In genomic region chr16:67982011-67982696, GRCh38 we compare ENCODE assay signal across 23 cellular contexts. TPM values are rescaled to one million over a fixed set of nuclear protein-coding genes. Genes with fewer than 3 reads are reported as not detected.
DNase-seq lines count a peak whose midpoint lies in the region; ATAC-seq, FAIRE-seq and TF ChIP-seq lines count a peak whose summit lies in the region.
"Had no signal": no experiment of that assay in that cellular context is flagged by ENCODE, and none has a peak within 500 bp of the region (broad histone marks: within the 10 kb centered on the region; RNA-seq: fewer than 3 reads in every experiment).

No MANE protein-coding gene starts in this region.

- H3K79me2 ChIP-seq in HepG2 (ENCODE audit: insufficient read depth, low read length) = no peaks in the 10 kb centered on the region

- CTCF ChIA-PET in WTC11 (lab: Charles Lee) (interaction anchor here (0.6 to 4.3 kb wide), 5 partner anchors 12 to 58 kb away, joined by 3 to 13 read pairs (median 5); no protein-coding TSS in a partner anchor), HepG2 (lab: Yijun Ruan, JAX; ENCODE audit: low intra/inter-chr PET ratio, low total read pairs) (no interaction called here)

- POLR2A ChIA-PET in WTC11 (lab: Charles Lee) (no interaction called here), HepG2 (lab: Yijun Ruan, JAX) (interaction anchor here (1.2 to 3.8 kb wide), 9 partner anchors 9 to 70 kb away, joined by 3 to 17 read pairs (median 8); partner anchors contain the start of genes DDX28, DPEP2, DUS2 and LCAT)

- H3K9ac ChIP-seq in HepG2 (ENCODE audit: insufficient read depth, low read depth, low read length) = no peak overlapping the region
- H3K9ac ChIP-seq: BLaER1 treated with 17β-estradiol and CSF1 and Interleukin-3, amounts not matched to agents 10 nM and 100 nM had no signal

- no TSS peak for BruUV-seq in HepG2 (replicated peaks; lab: Mats Ljungman, UMichigan)

- H3K4me3 ChIP-seq in HepG2 (replicated peaks in 1 of 3; ENCODE audit: insufficient read depth in 1 of 3, low read depth in 2 of 3, low read length in 3 of 3) (no peak overlapping the region), testis (peak overlapping the region; percentile 26 to 44)
- H3K4me3 ChIP-seq: BLaER1 treated with 17β-estradiol and CSF1 and Interleukin-3, amounts not matched to agents 10 nM and 100 nM; GM12878; GM23338 had no signal

- H3K9me3 Mint-ChIP-seq in WTC11 = no peaks in the 10 kb centered on the region
- H3K9me3 Mint-ChIP-seq: CD4-positive, alpha-beta T cell; CD8-positive, alpha-beta memory T cell; H9 had no signal

- TF ChIP-seq CTCF in 22Rv1 (IDR thresholded peaks at IDR 0.05) (no peak), WTC11 (IDR thresholded peaks at IDR 0.05) (no peak), HepG2 (CRISPR knock-in tag; IDR thresholded peaks at IDR 0.05) (no peak), testis (IDR thresholded peaks at IDR 0.05) (no peak)

- H3K9me3 ChIP-seq in HepG2 (ENCODE audit: low read length) (no peaks in the 10 kb centered on the region), testis (no peaks in the 10 kb centered on the region)
- H3K9me3 ChIP-seq: BE2C had no signal

- no peak overlapping the region for H3K4me2 ChIP-seq in HepG2 (ENCODE audit: low read depth, low read length)
- H3K4me2 ChIP-seq: BLaER1 treated with 17β-estradiol and CSF1 and Interleukin-3, amounts not matched to agents 10 nM and 100 nM; GM23338 had no signal

- H3K4me1 ChIP-seq in HepG2 (ENCODE audit: insufficient read depth, low read length) (peaks cover 47% of the 10 kb centered on the region), testis (no peaks in the 10 kb centered on the region)
- H3K4me1 ChIP-seq: BE2C had no signal

- H4K20me1 ChIP-seq in HepG2 (ENCODE audit: insufficient read depth, low read length) = no peaks in the 10 kb centered on the region

- ATAC-seq in WTC11 (no peak), HepG2 (no peak), GM18867 (IDR thresholded peaks at IDR 0.05; ENCODE audit: unreplicated experiment) (no peak)
- ATAC-seq: GM12878, GM23338, HCT116 had no signal

- peaks cover 6% of the 10 kb centered on the region for H3K4me1 Mint-ChIP-seq in WTC11

- WGBS in HepG2 (ENCODE audit: low lambda C conversion rate) = 86% methylated on average over 42 of the region's 49 CpGs
- 71 to 72% methylated on average over 37 to 49 of the region's 49 CpGs for WGBS in testis, 2 donors

- TF ChIP-seq POLR2A in HepG2 (IDR thresholded peaks at IDR 0.05; ENCODE audit: insufficient read depth in 1 of 2, low read depth in 2 of 2, low read length in 2 of 2) (no peak), testis (IDR thresholded peaks at IDR 0.05) (no peak)

- H3K36me3 Mint-ChIP-seq in WTC11 = no peaks in the 10 kb centered on the region
- H3K36me3 Mint-ChIP-seq: CD14-positive monocyte; CD8-positive, alpha-beta memory T cell had no signal

- H3K27me3 ChIP-seq in HepG2 (ENCODE audit: control insufficient read depth in 1 of 2, insufficient read depth in 2 of 2, low read length in 2 of 2) = peaks cover 0 to 14% of the 10 kb centered on the region in 2 experiments; a peak in 3 of 5 replicates
- H3K27me3 ChIP-seq in testis = no peaks in the 10 kb centered on the region
- H3K27me3 ChIP-seq: BE2C; BLaER1 treated with 17β-estradiol and CSF1 and Interleukin-3, amounts not matched to agents 10 nM and 100 nM had no signal

- H3K36me3 ChIP-seq in HepG2 (replicated peaks in 1 of 2; ENCODE audit: control insufficient read depth in 1 of 2, insufficient read depth in 2 of 2, low read length in 2 of 2) (no peaks in the 10 kb centered on the region), testis (ENCODE audit: low read depth, missing control alignments) (no peaks in the 10 kb centered on the region)
- H3K36me3 ChIP-seq: BE2C; BLaER1 treated with 17β-estradiol and CSF1 and Interleukin-3, amounts not matched to agents 10 nM and 100 nM had no signal

- TF ChIP-seq EP300 in HepG2 (IDR thresholded peaks at IDR 0.05; ENCODE audit: low read depth in 2 of 2, low read length in 2 of 2) (no peak), HepG2 (CRISPR knock-in tag; IDR thresholded peaks at IDR 0.05; ENCODE audit: borderline replicate concordance) (no peak)

- TF ChIP-seq RAD21 in HepG2 (CRISPR knock-in tag; IDR thresholded peaks at IDR 0.05) = no peak

- no peak overlapping the region for H3K27ac Mint-ChIP-seq in WTC11
- H3K27ac Mint-ChIP-seq: GM23338 had no signal

- no peak overlapping the region for H2AFZ ChIP-seq in HepG2 (ENCODE audit: low read length)

- DNase-seq in WTC11 (ENCODE audit: low spot score) (no peak), HepG2 (ENCODE audit: low spot score) (no peak), testis (no peak)
- DNase-seq in activated naive CD4-positive, alpha-beta T cell treated with anti-CD3 and anti-CD28 coated beads, Interleukin-2, amount 50 U/mL, for 16 hours = no peak
- DNase-seq: BE2C; CD4-positive, alpha-beta T cell; CD8-positive, alpha-beta memory T cell; DMS 273 treated with DMSO at 0.1 percent for 48 hours; DMS79; EL; GDM1; H9 had no signal

- peaks cover 11% of the 10 kb centered on the region for H3K27me3 Mint-ChIP-seq in WTC11 (ENCODE audit: low read depth)
- H3K27me3 Mint-ChIP-seq: CD4-positive, alpha-beta T cell; CD8-positive, alpha-beta memory T cell had no signal

- intact Hi-C loops in HepG2 (cut with micrococcal nuclease; ENCODE audit: unreplicated experiment) = no loop called here
- intact Hi-C loops in testis (cut with DNase I; ENCODE audit: low total_unique reads) = no loop called here

- in situ Hi-C loops in HepG2 (cut with HindIII; ENCODE audit: extremely low pct_ligation_motif_present, low pct_unique_long_range_greater_than_20kb) = no loop called here

- FAIRE-seq in HepG2 (lab: Jason Lieb, UNC) = no peak
- FAIRE-seq: A204.1, D721Med, GM12878 had no signal

- H3K27ac ChIP-seq in 22Rv1 (peak overlapping the region; percentile 69), HepG2 (ENCODE audit: extremely low read length, insufficient read depth, low read length) (no peak overlapping the region), testis (no peak overlapping the region)
- H3K27ac ChIP-seq: BLaER1 treated with 17β-estradiol and CSF1 and Interleukin-3, amounts not matched to agents 10 nM and 100 nM had no signal

- no peak overlapping the region for H3K4me3 Mint-ChIP-seq in WTC11
- H3K4me3 Mint-ChIP-seq: CD14-positive monocyte; CD4-positive, alpha-beta T cell; CD8-positive, alpha-beta memory T cell; GM23338 had no signal

RNA-seq across cellular contexts. Expression of gene DPEP3, which starts 1.9 kb away (rescaled TPM):
- total RNA-seq in WTC11 (2021) = 1.6 to 2.7 TPM (median 2.5 TPM) in 3 replicates
- not detected in 2 replicates for total RNA-seq in HepG2 (2016; rRNA removed; fragmentation: Illumina TruSeq; extraction: Trizol)
- total RNA-seq in HepG2 (2016; cell fraction: cytosol; rRNA removed; fragmentation: Illumina TruSeq; extraction: Trizol; ENCODE audit: low read depth) = not detected in 2 replicates
- not detected in 2 replicates for total RNA-seq in HepG2 (2016; cell fraction: insoluble cytoplasmic fraction; rRNA removed; fragmentation: Illumina TruSeq; extraction: Trizol)
- not detected in 2 replicates for total RNA-seq in HepG2 (2016; cell fraction: membrane; rRNA removed; fragmentation: Illumina TruSeq; extraction: Trizol)
- not detected in 2 replicates for total RNA-seq in HepG2 (2016; cell fraction: nucleus; rRNA removed; fragmentation: Illumina TruSeq; extraction: Trizol)
- polyA plus RNA-seq in HepG2 (2011; rRNA removed) = not detected in 2 replicates
- not detected in 2 replicates for polyA plus RNA-seq in HepG2 (2011; cell fraction: cytosol; rRNA removed)
- not detected in 2 replicates for polyA plus RNA-seq in HepG2 (2011; cell fraction: nucleus; rRNA removed)
- polyA plus RNA-seq in HepG2 (2012) = not detected in 2 replicates
- not detected in 2 replicates for polyA plus RNA-seq in HepG2 (2016; cell fraction: cytosol; fragmentation: Illumina TruSeq; extraction: Trizol; ENCODE audit: low read depth)
- polyA plus RNA-seq in HepG2 (2016; cell fraction: insoluble cytoplasmic fraction; fragmentation: Illumina TruSeq; extraction: Trizol; ENCODE audit: low read depth) = not detected in 2 replicates
- polyA plus RNA-seq in HepG2 (2016; cell fraction: membrane; fragmentation: Illumina TruSeq; extraction: Trizol; ENCODE audit: low read depth) = not detected in 2 replicates
- polyA plus RNA-seq in HepG2 (2016; cell fraction: nucleus; fragmentation: Illumina TruSeq; extraction: Trizol; ENCODE audit: insufficient read depth, low read depth) = not detected in 2 replicates
- not detected in 2 replicates for polyA minus RNA-seq in HepG2 (2011; rRNA and poly(A)+ RNA removed; ENCODE audit: low replicate concordance)
- polyA minus RNA-seq in HepG2 (2011; cell fraction: cytosol; rRNA and poly(A)+ RNA removed) = not detected in 2 replicates
- not detected in 2 replicates for polyA minus RNA-seq in HepG2 (2011; cell fraction: nucleus; rRNA and poly(A)+ RNA removed)
- total RNA-seq in testis = 100 to 1,000 TPM; 127 to 138 TPM
- polyA plus RNA-seq in testis (ENCODE audit: insufficient read depth, low read depth, low replicate concordance) = 61.0 TPM
- total RNA-seq: GM12878, H4 had no signal
- polyA plus RNA-seq: AG04450, GM12878 had no signal

RNA-seq across cellular contexts. Expression of gene SLC12A4, which starts 13.7 kb away (rescaled TPM):
- total RNA-seq in WTC11 (2021) = 67.5 to 94.1 TPM (median 73.7 TPM) in 3 replicates
- 23.1 and 65.1 TPM in 2 replicates for total RNA-seq in HepG2 (2016; rRNA removed; fragmentation: Illumina TruSeq; extraction: Trizol)
- 26.9 and 34.0 TPM in 2 replicates for total RNA-seq in HepG2 (2016; cell fraction: cytosol; rRNA removed; fragmentation: Illumina TruSeq; extraction: Trizol; ENCODE audit: low read depth)
- 17.0 and 65.2 TPM in 2 replicates for total RNA-seq in HepG2 (2016; cell fraction: insoluble cytoplasmic fraction; rRNA removed; fragmentation: Illumina TruSeq; extraction: Trizol)
- total RNA-seq in HepG2 (2016; cell fraction: membrane; rRNA removed; fragmentation: Illumina TruSeq; extraction: Trizol) = 31.5 and 34.1 TPM in 2 replicates
- total RNA-seq in HepG2 (2016; cell fraction: nucleus; rRNA removed; fragmentation: Illumina TruSeq; extraction: Trizol) = 87.0 and 109 TPM in 2 replicates
- 84.3 and 134 TPM in 2 replicates for polyA plus RNA-seq in HepG2 (2011; rRNA removed)
- 42.1 and 54.3 TPM in 2 replicates for polyA plus RNA-seq in HepG2 (2011; cell fraction: cytosol; rRNA removed)
- 687 and 790 TPM in 2 replicates for polyA plus RNA-seq in HepG2 (2011; cell fraction: nucleus; rRNA removed)
- polyA plus RNA-seq in HepG2 (2012) = 66.6 and 79.4 TPM in 2 replicates
- polyA plus RNA-seq in HepG2 (2016; cell fraction: cytosol; fragmentation: Illumina TruSeq; extraction: Trizol; ENCODE audit: low read depth) = 9.6 and 12.5 TPM in 2 replicates
- 12.0 and 18.1 TPM in 2 replicates for polyA plus RNA-seq in HepG2 (2016; cell fraction: insoluble cytoplasmic fraction; fragmentation: Illumina TruSeq; extraction: Trizol; ENCODE audit: low read depth)
- polyA plus RNA-seq in HepG2 (2016; cell fraction: membrane; fragmentation: Illumina TruSeq; extraction: Trizol; ENCODE audit: low read depth) = 17.2 and 19.1 TPM in 2 replicates
- 253 and 270 TPM in 2 replicates for polyA plus RNA-seq in HepG2 (2016; cell fraction: nucleus; fragmentation: Illumina TruSeq; extraction: Trizol; ENCODE audit: insufficient read depth, low read depth)
- polyA minus RNA-seq in HepG2 (2011; rRNA and poly(A)+ RNA removed; ENCODE audit: low replicate concordance) = 74.6 and 238 TPM in 2 replicates
- polyA minus RNA-seq in HepG2 (2011; cell fraction: cytosol; rRNA and poly(A)+ RNA removed) = 48.3 and 54.6 TPM in 2 replicates
- 152 and 193 TPM in 2 replicates for polyA minus RNA-seq in HepG2 (2011; cell fraction: nucleus; rRNA and poly(A)+ RNA removed)
- 10 to 100 TPM; 64.3 to 68.4 TPM for total RNA-seq in testis
- polyA plus RNA-seq in testis (ENCODE audit: insufficient read depth, low read depth, low replicate concordance) = 46.7 TPM

RNA-seq across cellular contexts. Expression of gene DPEP2, which starts 17.1 kb away (rescaled TPM):
- total RNA-seq in WTC11 (2021) (0.13 to 0.25 TPM in 2 of 3 replicates, not detected in the other), HepG2 (2016; rRNA removed; fragmentation: Illumina TruSeq; extraction: Trizol) (not detected in 2 replicates), testis (1 to 10 TPM; 2.7 to 3.0 TPM)
- total RNA-seq in HepG2 (2016; cell fraction: cytosol; rRNA removed; fragmentation: Illumina TruSeq; extraction: Trizol; ENCODE audit: low read depth) = not detected in 2 replicates
- not detected in 2 replicates for total RNA-seq in HepG2 (2016; cell fraction: insoluble cytoplasmic fraction; rRNA removed; fragmentation: Illumina TruSeq; extraction: Trizol)
- not detected in 2 replicates for total RNA-seq in HepG2 (2016; cell fraction: membrane; rRNA removed; fragmentation: Illumina TruSeq; extraction: Trizol)
- not detected in 2 replicates for total RNA-seq in HepG2 (2016; cell fraction: nucleus; rRNA removed; fragmentation: Illumina TruSeq; extraction: Trizol)
- polyA plus RNA-seq in HepG2 (2011; rRNA removed) (0.18 and 0.26 TPM in 2 replicates), testis (ENCODE audit: insufficient read depth, low read depth, low replicate concordance) (5.9 TPM)
- polyA plus RNA-seq in HepG2 (2011; cell fraction: cytosol; rRNA removed) = 0.08 and 0.27 TPM in 2 replicates
- 0.38 and 0.45 TPM in 2 replicates for polyA plus RNA-seq in HepG2 (2011; cell fraction: nucleus; rRNA removed)
- 0.73 TPM in 1 of 2 replicates, not detected in the other for polyA plus RNA-seq in HepG2 (2012)
- polyA plus RNA-seq in HepG2 (2016; cell fraction: cytosol; fragmentation: Illumina TruSeq; extraction: Trizol; ENCODE audit: low read depth) = not detected in 2 replicates
- not detected in 2 replicates for polyA plus RNA-seq in HepG2 (2016; cell fraction: insoluble cytoplasmic fraction; fragmentation: Illumina TruSeq; extraction: Trizol; ENCODE audit: low read depth)
- polyA plus RNA-seq in HepG2 (2016; cell fraction: membrane; fragmentation: Illumina TruSeq; extraction: Trizol; ENCODE audit: low read depth) = not detected in 2 replicates
- polyA plus RNA-seq in HepG2 (2016; cell fraction: nucleus; fragmentation: Illumina TruSeq; extraction: Trizol; ENCODE audit: insufficient read depth, low read depth) = not detected in 2 replicates
- polyA minus RNA-seq in HepG2 (2011; rRNA and poly(A)+ RNA removed; ENCODE audit: low replicate concordance) = 0.21 and 0.80 TPM in 2 replicates
- polyA minus RNA-seq in HepG2 (2011; cell fraction: cytosol; rRNA and poly(A)+ RNA removed) = 0.53 TPM in 1 of 2 replicates, not detected in the other
- polyA minus RNA-seq in HepG2 (2011; cell fraction: nucleus; rRNA and poly(A)+ RNA removed) = 0.26 TPM in 1 of 2 replicates, not detected in the other
- total RNA-seq: GM23338, H4, H9 had no signal
- polyA plus RNA-seq: AG04450, GM23338 had no signal

RNA-seq across cellular contexts. Expression of gene DPEP2NB, which starts 33.6 kb away (rescaled TPM):
- 0.32 TPM in 1 of 3 replicates, not detected in the others for total RNA-seq in WTC11 (2021)
- total RNA-seq in HepG2 (2016; rRNA removed; fragmentation: Illumina TruSeq; extraction: Trizol) = not detected in 2 replicates
- not detected in 2 replicates for total RNA-seq in HepG2 (2016; cell fraction: cytosol; rRNA removed; fragmentation: Illumina TruSeq; extraction: Trizol; ENCODE audit: low read depth)
- not detected in 2 replicates for total RNA-seq in HepG2 (2016; cell fraction: insoluble cytoplasmic fraction; rRNA removed; fragmentation: Illumina TruSeq; extraction: Trizol)
- not detected in 2 replicates for total RNA-seq in HepG2 (2016; cell fraction: membrane; rRNA removed; fragmentation: Illumina TruSeq; extraction: Trizol)
- not detected in 2 replicates for total RNA-seq in HepG2 (2016; cell fraction: nucleus; rRNA removed; fragmentation: Illumina TruSeq; extraction: Trizol)
- polyA plus RNA-seq in HepG2 (2011; rRNA removed) = not detected in 2 replicates
- not detected in 2 replicates for polyA plus RNA-seq in HepG2 (2011; cell fraction: cytosol; rRNA removed)
- polyA plus RNA-seq in HepG2 (2011; cell fraction: nucleus; rRNA removed) = not detected in 2 replicates
- polyA plus RNA-seq in HepG2 (2012) = not detected in 2 replicates
- not detected in 2 replicates for polyA plus RNA-seq in HepG2 (2016; cell fraction: cytosol; fragmentation: Illumina TruSeq; extraction: Trizol; ENCODE audit: low read depth)
- not detected in 2 replicates for polyA plus RNA-seq in HepG2 (2016; cell fraction: insoluble cytoplasmic fraction; fragmentation: Illumina TruSeq; extraction: Trizol; ENCODE audit: low read depth)
- polyA plus RNA-seq in HepG2 (2016; cell fraction: membrane; fragmentation: Illumina TruSeq; extraction: Trizol; ENCODE audit: low read depth) = not detected in 2 replicates
- polyA plus RNA-seq in HepG2 (2016; cell fraction: nucleus; fragmentation: Illumina TruSeq; extraction: Trizol; ENCODE audit: insufficient read depth, low read depth) = not detected in 2 replicates
- polyA minus RNA-seq in HepG2 (2011; rRNA and poly(A)+ RNA removed; ENCODE audit: low replicate concordance) = not detected in 2 replicates
- polyA minus RNA-seq in HepG2 (2011; cell fraction: cytosol; rRNA and poly(A)+ RNA removed) = not detected in 2 replicates
- polyA minus RNA-seq in HepG2 (2011; cell fraction: nucleus; rRNA and poly(A)+ RNA removed) = not detected in 2 replicates
- 1 to 10 TPM; 2.4 to 4.1 TPM for total RNA-seq in testis
- 3.2 TPM for polyA plus RNA-seq in testis (ENCODE audit: insufficient read depth, low read depth, low replicate concordance)
- total RNA-seq: CD4-positive, alpha-beta T cell; CD8-positive, alpha-beta memory T cell; GM12878; GM23338; H4; H9 had no signal
- polyA plus RNA-seq: AG04450; CD14-positive monocyte; CD8-positive, alpha-beta memory T cell; GM12878; GM23338 had no signal

RNA-seq across cellular contexts. Expression of gene LCAT, which starts 38.2 kb away (rescaled TPM):
- total RNA-seq in WTC11 (2021) (23.3 to 38.3 TPM (median 25.8 TPM) in 3 replicates), HepG2 (2016; rRNA removed; fragmentation: Illumina TruSeq; extraction: Trizol) (13.2 and 36.1 TPM in 2 replicates), testis (10 to 100 TPM; 20.6 to 25.3 TPM)
- 21.4 and 35.2 TPM in 2 replicates for total RNA-seq in HepG2 (2016; cell fraction: cytosol; rRNA removed; fragmentation: Illumina TruSeq; extraction: Trizol; ENCODE audit: low read depth)
- 15.3 and 43.4 TPM in 2 replicates for total RNA-seq in HepG2 (2016; cell fraction: insoluble cytoplasmic fraction; rRNA removed; fragmentation: Illumina TruSeq; extraction: Trizol)
- 28.1 and 30.3 TPM in 2 replicates for total RNA-seq in HepG2 (2016; cell fraction: membrane; rRNA removed; fragmentation: Illumina TruSeq; extraction: Trizol)
- total RNA-seq in HepG2 (2016; cell fraction: nucleus; rRNA removed; fragmentation: Illumina TruSeq; extraction: Trizol) = 38.4 and 54.9 TPM in 2 replicates
- polyA plus RNA-seq in HepG2 (2011; rRNA removed) (38.9 and 46.0 TPM in 2 replicates), testis (ENCODE audit: insufficient read depth, low read depth, low replicate concordance) (12.9 TPM)
- polyA plus RNA-seq in HepG2 (2011; cell fraction: cytosol; rRNA removed) = 19.5 and 23.4 TPM in 2 replicates
- polyA plus RNA-seq in HepG2 (2011; cell fraction: nucleus; rRNA removed) = 217 and 291 TPM in 2 replicates
- 56.2 and 59.4 TPM in 2 replicates for polyA plus RNA-seq in HepG2 (2012)
- 28.0 and 29.1 TPM in 2 replicates for polyA plus RNA-seq in HepG2 (2016; cell fraction: cytosol; fragmentation: Illumina TruSeq; extraction: Trizol; ENCODE audit: low read depth)
- 16.8 and 22.2 TPM in 2 replicates for polyA plus RNA-seq in HepG2 (2016; cell fraction: insoluble cytoplasmic fraction; fragmentation: Illumina TruSeq; extraction: Trizol; ENCODE audit: low read depth)
- polyA plus RNA-seq in HepG2 (2016; cell fraction: membrane; fragmentation: Illumina TruSeq; extraction: Trizol; ENCODE audit: low read depth) = 27.6 and 33.3 TPM in 2 replicates
- 213 and 231 TPM in 2 replicates for polyA plus RNA-seq in HepG2 (2016; cell fraction: nucleus; fragmentation: Illumina TruSeq; extraction: Trizol; ENCODE audit: insufficient read depth, low read depth)
- polyA minus RNA-seq in HepG2 (2011; rRNA and poly(A)+ RNA removed; ENCODE audit: low replicate concordance) = 3.9 and 39.1 TPM in 2 replicates
- 12.8 and 12.9 TPM in 2 replicates for polyA minus RNA-seq in HepG2 (2011; cell fraction: cytosol; rRNA and poly(A)+ RNA removed)
- 24.2 and 31.6 TPM in 2 replicates for polyA minus RNA-seq in HepG2 (2011; cell fraction: nucleus; rRNA and poly(A)+ RNA removed)

Comparison
In these comparisons a context has a peak if more than half of its experiments do, and no peak if none do; other contexts are left out.
1. H3K4me3 ChIP-seq: peak in testis (2 of 2); none in HepG2 (0 of 3).
2. RNA of gene DPEP3, which starts 1.9 kb away (total RNA-seq): 127 to 138 TPM in testis; 1.6 to 2.7 TPM in WTC11 and not detected in HepG2; every median in the first group is over 10 times any median in the second.